Comparison of ENCODE assay signal across 8 cellular contexts in genomic region chr17:55237826-55238196, GRCh38. TPM values are rescaled to one million over a fixed set of nuclear protein-coding genes. Genes with fewer than 3 reads are reported as not detected.
DNase-seq lines count a peak whose midpoint lies in the region; ATAC-seq and TF ChIP-seq lines count a peak whose summit lies in the region.

No MANE protein-coding gene starts in this region.

- peaks cover 5 to 29% of the 10 kb centered on the region in 2 donors for H3K4me1 ChIP-seq in left lung

- H3K27me3 ChIP-seq in left lung, result peaks cover 0 to 42% of the 10 kb centered on the region in 2 donors

- no peaks in the 10 kb centered on the region for H3K36me3 Mint-ChIP-seq in activated naive CD4-positive, alpha-beta T cell treated with anti-CD3 and anti-CD28 coated beads, Interleukin-2, amount 50 U/mL, for 24 hours
- H3K36me3 Mint-ChIP-seq in activated T-helper 2 cell treated with anti-CD3 and anti-CD28 coated beads, Interferon-gamma antibody, Interleukin-2, Interleukin-4, amounts not matched to agents 10 μg/mL and 5 μg/mL and 100 μg/mL, durations not matched to agents 14 hours and 24 hours and 36 hours (ENCODE audit: low read depth), result no peaks in the 10 kb centered on the region
- H3K36me3 Mint-ChIP-seq in type B pancreatic cell, result no peaks in the 10 kb centered on the region

- no peaks in the 10 kb centered on the region for H3K36me3 ChIP-seq in left lung

- H3K9me3 ChIP-seq in left lung, result no peaks in the 10 kb centered on the region

- H3K4me3 ChIP-seq in left lung, result peak overlapping the region; percentile 43 to 47

- H3K4me3 Mint-ChIP-seq in activated naive CD4-positive, alpha-beta T cell treated with anti-CD3 and anti-CD28 coated beads, Interleukin-2, amount 50 U/mL, for 24 hours, result peak overlapping the region; percentile 61
- H3K4me3 Mint-ChIP-seq in activated T-helper 2 cell treated with anti-CD3 and anti-CD28 coated beads, Interferon-gamma antibody, Interleukin-2, Interleukin-4, amounts not matched to agents 10 μg/mL and 5 μg/mL and 100 μg/mL, durations not matched to agents 14 hours and 24 hours and 36 hours (ENCODE audit: low read depth), result peak overlapping the region; percentile 49
- peak overlapping the region; percentile 93 for H3K4me3 Mint-ChIP-seq in type B pancreatic cell

- no peak overlapping the region for H3K27ac Mint-ChIP-seq in activated naive CD4-positive, alpha-beta T cell treated with anti-CD3 and anti-CD28 coated beads, Interleukin-2, amount 50 U/mL, for 24 hours
- no peak overlapping the region for H3K27ac Mint-ChIP-seq in activated T-helper 2 cell treated with anti-CD3 and anti-CD28 coated beads, Interferon-gamma antibody, Interleukin-2, Interleukin-4, amounts not matched to agents 10 μg/mL and 5 μg/mL and 100 μg/mL, durations not matched to agents 14 hours and 24 hours and 36 hours
- peak overlapping the region; percentile 40 for H3K27ac Mint-ChIP-seq in type B pancreatic cell

- H3K4me1 Mint-ChIP-seq in activated naive CD4-positive, alpha-beta T cell treated with anti-CD3 and anti-CD28 coated beads, Interleukin-2, amount 50 U/mL, for 24 hours, result peaks cover 19% of the 10 kb centered on the region
- H3K4me1 Mint-ChIP-seq in activated T-helper 2 cell treated with anti-CD3 and anti-CD28 coated beads, Interferon-gamma antibody, Interleukin-2, Interleukin-4, amounts not matched to agents 10 μg/mL and 5 μg/mL and 100 μg/mL, durations not matched to agents 14 hours and 24 hours and 36 hours (ENCODE audit: low read depth), result peaks cover 17% of the 10 kb centered on the region
- H3K4me1 Mint-ChIP-seq in type B pancreatic cell (ENCODE audit: unreplicated experiment), result peaks cover 3% of the 10 kb centered on the region

- TF ChIP-seq CTCF in left lung (IDR thresholded peaks at IDR 0.05) (no peak), type B pancreatic cell (conservative IDR thresholded peaks at IDR 0.05) (no peak)

- peaks cover 13% of the 10 kb centered on the region for H3K27me3 Mint-ChIP-seq in activated naive CD4-positive, alpha-beta T cell treated with anti-CD3 and anti-CD28 coated beads, Interleukin-2, amount 50 U/mL, for 24 hours
- H3K27me3 Mint-ChIP-seq in activated T-helper 2 cell treated with anti-CD3 and anti-CD28 coated beads, Interferon-gamma antibody, Interleukin-2, Interleukin-4, amounts not matched to agents 10 μg/mL and 5 μg/mL and 100 μg/mL, durations not matched to agents 14 hours and 24 hours and 36 hours (ENCODE audit: low read depth), result peaks cover 32% of the 10 kb centered on the region
- peaks cover 19% of the 10 kb centered on the region for H3K27me3 Mint-ChIP-seq in type B pancreatic cell

- intact Hi-C loops in activated T-helper 2 cell treated with anti-CD3 and anti-CD28 coated beads, Interferon-gamma antibody, Interleukin-2, Interleukin-4, amounts not matched to agents 10 μg/mL and 5 μg/mL and 100 μg/mL, durations not matched to agents 14 hours and 24 hours and 36 hours (cut with micrococcal nuclease), result loop anchor here (1.0 to 2.0 kb wide), 3 partner anchors 26 to 269 kb away; partner anchors contain the start of genes COX11, HLF and STXBP4
- intact Hi-C loops in left lung (cut with DNase I), result no loop called here

- no peak for ATAC-seq in left lung

- peaks cover 5% of the 10 kb centered on the region for H3K9me3 Mint-ChIP-seq in activated naive CD4-positive, alpha-beta T cell treated with anti-CD3 and anti-CD28 coated beads, Interleukin-2, amount 50 U/mL, for 24 hours
- H3K9me3 Mint-ChIP-seq in activated T-helper 2 cell treated with anti-CD3 and anti-CD28 coated beads, Interferon-gamma antibody, Interleukin-2, Interleukin-4, amounts not matched to agents 10 μg/mL and 5 μg/mL and 100 μg/mL, durations not matched to agents 14 hours and 24 hours and 36 hours, result no peaks in the 10 kb centered on the region
- H3K9me3 Mint-ChIP-seq in type B pancreatic cell, result no peaks in the 10 kb centered on the region

- peak overlapping the region; percentile 67 to 79 for H3K27ac ChIP-seq in left lung

- no peak for DNase-seq in activated naive CD4-positive, alpha-beta T cell treated with anti-CD3 and anti-CD28 coated beads, Interleukin-2, amount 50 U/mL, for 16 hours
- no peak for DNase-seq in activated T-helper 2 cell treated with anti-CD3 and anti-CD28 coated beads, Interferon-gamma antibody, Interleukin-2, Interleukin-4, amounts not matched to agents 10 μg/mL and 5 μg/mL and 100 μg/mL, durations not matched to agents 14 hours and 24 hours and 36 hours (ENCODE audit: low spot score)
- DNase-seq in left lung, result no peak
- DNase-seq in type B pancreatic cell (ENCODE audit: extremely low spot score, unreplicated experiment), result no peak
- no peak for DNase-seq in HuH-7.5 (ENCODE audit: low spot score)
- DNase-seq in HUDEP-2 (lab: John Stamatoyannopoulos, UW; ENCODE audit: unreplicated experiment in 76 of 76), result no peak
- no peak for DNase-seq in GM19240 (ENCODE audit: insufficient read length, low spot score)

RNA-seq across cellular contexts. Expression of gene HLF, which starts 26.9 kb away (rescaled TPM):
- total RNA-seq in activated T-helper 2 cell treated with anti-CD3 and anti-CD28 coated beads, Interferon-gamma antibody, Interleukin-2, Interleukin-4, amounts not matched to agents 10 μg/mL and 5 μg/mL and 100 μg/mL, durations not matched to agents 14 hours and 24 hours and 36 hours, result 4.5 and 5.1 TPM in 2 replicates
- 1 to 10 TPM; 4.4 to 9.9 TPM for total RNA-seq in left lung
- 2.6 and 3.4 TPM in 2 replicates for total RNA-seq in type B pancreatic cell (ENCODE audit: low replicate concordance)
